In genomic region chr20:23361108-23361650, GRCh38 we compare ENCODE assay signal across 9 cellular contexts. TPM values are rescaled to one million over a fixed set of nuclear protein-coding genes. Genes with fewer than 3 reads are reported as not detected.
A peak's percentile ranks its signal among the peaks of the same experiment; 100 is the strongest.
DNase-seq lines count a peak whose midpoint lies in the region; ATAC-seq, FAIRE-seq and TF ChIP-seq lines count a peak whose summit lies in the region.
"Had no signal": no experiment of that assay in that cellular context is flagged by ENCODE, and none has a peak within 500 bp of the region (broad histone marks: within the 10 kb centered on the region; RNA-seq: fewer than 3 reads in every experiment).

No MANE protein-coding gene starts in this region.

- 7% methylated on average over 24 of the region's 27 CpGs; no CpG with 5 or more reads in 1 of the 2 experiments for WGBS in H1 (ENCODE audit: extremely low coverage in 1 of 2, insufficient coverage in 1 of 2, insufficient read length in 1 of 2, insufficient replicate concordance in 2 of 2, low coverage in 1 of 2, low lambda C conversion rate in 2 of 2, missing lambda C conversion rate in 1 of 2), 2 experiments

- peak overlapping the region; percentile 86 for H4K91ac ChIP-seq in H1 (replicated peaks; ENCODE audit: insufficient read length, low read length)

- no peak overlapping the region for H2BK20ac ChIP-seq in H1 (ENCODE audit: low read length)

- no peak overlapping the region for H2AK5ac ChIP-seq in H1 (ENCODE audit: low read depth, low read length)

- H2AFZ ChIP-seq in PC-9 (peak overlapping the region; percentile 89), H1 (ENCODE audit: low read length) (no peak overlapping the region)

- peak overlapping the region; percentile 95 for H4K8ac ChIP-seq in H1 (ENCODE audit: extremely low read depth, insufficient read depth, low read length)

- H3K27ac ChIP-seq in PC-9 (peak overlapping the region; percentile 89), H1 (ENCODE audit: low read depth, low read length) (peak overlapping the region; percentile 91), muscle layer of colon (ENCODE audit: low read depth, low read length) (peak overlapping the region; percentile 92)

- H3K79me2 ChIP-seq in PC-9 (ENCODE audit: low read depth) (peaks cover 39% of the 10 kb centered on the region), H1 (ENCODE audit: control insufficient read depth in 1 of 2, insufficient read depth in 2 of 2, low read length in 2 of 2) (peaks cover 0 to 36% of the 10 kb centered on the region in 2 experiments; a peak in 3 of 4 replicates)

- peak overlapping the region; percentile 84 for H2BK5ac ChIP-seq in H1 (ENCODE audit: low read depth, low read length)

- FAIRE-seq in H1 (lab: Jason Lieb, UNC): no peak
- FAIRE-seq: A204.1 had no signal

- BruUV-seq in PC-9 (replicated peaks; lab: Mats Ljungman, UMichigan): TSS peak; percentile 66

- H3K27me3 ChIP-seq in PC-9 (ENCODE audit: insufficient read depth, low read depth) (no peaks in the 10 kb centered on the region), H1 (replicated peaks in 1 of 4; ENCODE audit: control insufficient read depth in 3 of 4, extremely low read depth in 1 of 4, insufficient read depth in 3 of 4, low read length in 3 of 4) (no peaks in the 10 kb centered on the region), muscle layer of colon (ENCODE audit: control insufficient read depth in 1 of 2, insufficient read depth in 2 of 2, low read length in 2 of 2) (no peaks in the 10 kb centered on the region)

- peak overlapping the region; percentile 74 to 90 (median 84) for H3K9ac ChIP-seq in H1 (replicated peaks in 1 of 4; ENCODE audit: extremely low read depth in 1 of 4, low read depth in 3 of 4, low read length in 3 of 4)
- H3K9ac ChIP-seq in muscle layer of colon (ENCODE audit: low read length): peak overlapping the region; percentile 89

- peak overlapping the region; percentile 94 for H4K5ac ChIP-seq in H1 (ENCODE audit: insufficient read length, low read depth, low read length)

- H2BK12ac ChIP-seq in H1 (ENCODE audit: low read depth, low read length): no peak overlapping the region; the same call in 1 of the 2 replicates

- H3K79me1 ChIP-seq in H1 (ENCODE audit: low read depth, low read length): peaks cover 10% of the 10 kb centered on the region

- peak overlapping the region; percentile 76 for H3K4me3 ChIP-seq in PC-9
- peak overlapping the region; percentile 62 to 91 (median 82) for H3K4me3 ChIP-seq in H1 (ENCODE audit: extremely low read depth in 1 of 4, insufficient read depth in 2 of 4, low read depth in 3 of 4, low read length in 4 of 4)
- H3K4me3 ChIP-seq in muscle layer of colon (ENCODE audit: low read depth in 1 of 2, low read length in 2 of 2): peak overlapping the region; percentile 67 to 75

- TF ChIP-seq EP300 in H1 (IDR thresholded peaks at IDR 0.05; ENCODE audit: borderline replicate concordance in 1 of 2, low read depth in 2 of 2, low read length in 2 of 2): no peak

- intact Hi-C loops in PC-9 (cut with micrococcal nuclease; ENCODE audit: unreplicated experiment): no loop called here

- TF ChIP-seq POLR2A in H1 (IDR thresholded peaks at IDR 0.05; ENCODE audit: control extremely low read depth in 1 of 2, low read depth in 2 of 2, low read length in 2 of 2): no peak

- H3K36me3 ChIP-seq in PC-9 (ENCODE audit: low read depth) (no peaks in the 10 kb centered on the region), H1 (ENCODE audit: control insufficient read depth in 2 of 4, insufficient read depth in 4 of 4, low read length in 3 of 4) (peaks cover 4 to 11% (median 7%) of the 10 kb centered on the region in 4 experiments; a peak in 4 of 8 replicates), muscle layer of colon (ENCODE audit: insufficient read depth, low read length) (peaks cover 12% of the 10 kb centered on the region)

- H3K23me2 ChIP-seq in H1 (ENCODE audit: low read depth, low read length): peaks cover 15% of the 10 kb centered on the region; the same call in 1 of the 2 replicates

- H3K4me2 ChIP-seq in PC-9 (peak overlapping the region; percentile 92), H1 (ENCODE audit: insufficient read depth in 1 of 2, low read depth in 2 of 2, low read length in 2 of 2) (peak overlapping the region; percentile 80 to 84)

- no peak overlapping the region for H2BK120ac ChIP-seq in H1 (replicated peaks; ENCODE audit: low read depth, low read length)

- H3K18ac ChIP-seq in H1 (ENCODE audit: extremely low read depth, low read length): peak overlapping the region; percentile 19

- no peak overlapping the region for H3K14ac ChIP-seq in H1 (ENCODE audit: insufficient read length)

- peaks cover 39% of the 10 kb centered on the region for H3K4me1 ChIP-seq in PC-9 (replicated peaks; ENCODE audit: insufficient read depth)
- H3K4me1 ChIP-seq in H1 (replicated peaks in 1 of 4; ENCODE audit: control insufficient read depth in 3 of 4, insufficient read depth in 4 of 4, low read length in 3 of 4): peaks cover 2 to 12% (median 7%) of the 10 kb centered on the region in 4 experiments; a peak in 6 of 7 replicates
- H3K4me1 ChIP-seq in muscle layer of colon (ENCODE audit: insufficient read depth, low read length): peaks cover 44% of the 10 kb centered on the region

- TF ChIP-seq CTCF in PC-9 (conservative IDR thresholded peaks at IDR 0.05): no peak
- no peak for TF ChIP-seq CTCF in H1 (IDR thresholded peaks at IDR 0.05; ENCODE audit: control extremely low read depth in 1 of 3, insufficient read depth in 1 of 3, low read depth in 1 of 3, low read length in 3 of 3)

- peak overlapping the region; percentile 67 for H3K56ac ChIP-seq in H1 (replicated peaks; ENCODE audit: insufficient read length, low read depth, low read length)

- H3K23ac ChIP-seq in H1 (ENCODE audit: insufficient read length): no peak overlapping the region

- TF ChIP-seq RAD21 in H1 (IDR thresholded peaks at IDR 0.05 in 1 of 2, conservative IDR thresholded peaks at IDR 0.05 in 1 of 2; ENCODE audit: low read depth in 2 of 2, low read length in 2 of 2): no peak

- H3K4ac ChIP-seq in H1 (replicated peaks; ENCODE audit: insufficient read length, low read depth, low read length): peak overlapping the region; percentile 76

- no peaks in the 10 kb centered on the region for H3K9me2 ChIP-seq in PC-9 (ENCODE audit: insufficient read depth)

- 0 out of 2 replicates have a peak, but pooled peaks cover 5% of the 10 kb centered on the region for H4K20me1 ChIP-seq in PC-9 (ENCODE audit: insufficient read depth)
- H4K20me1 ChIP-seq in H1 (replicated peaks in 1 of 2; ENCODE audit: control insufficient read depth in 1 of 2, insufficient read depth in 2 of 2, low read length in 2 of 2): peaks cover 10 to 15% of the 10 kb centered on the region in 2 experiments

- H2BK15ac ChIP-seq in H1 (ENCODE audit: low read length): no peak overlapping the region

- DNase-seq in DMS 273 (lab: John Stamatoyannopoulos, UW; ENCODE audit: unreplicated experiment): peak; percentile 61
- no peak for DNase-seq in DMS 273 treated with DMSO at 0.1 percent for 48 hours (lab: John Stamatoyannopoulos, UW)
- DNase-seq in PC-9: peak in 1 of 2 experiments; percentile 61
- no peak for DNase-seq in H1 (ENCODE audit: low read depth in 1 of 2, low spot score in 2 of 2)
- DNase-seq in stimulated activated CD4-positive, alpha-beta T cell treated with anti-CD3 and anti-CD28 coated beads, Interleukin-15, amount 100 ng/mL, for 24 hours: no peak
- DNase-seq in mucosa of gallbladder (ENCODE audit: low spot score): no peak

- H3K9me3 ChIP-seq in PC-9 (ENCODE audit: insufficient read depth, low read depth): no peaks in the 10 kb centered on the region
- H3K9me3 ChIP-seq in H1 (ENCODE audit: insufficient read depth in 2 of 2, low read depth in 1 of 2, low read length in 1 of 2): no peaks in the 10 kb centered on the region
- H3K9me3 ChIP-seq in muscle layer of colon (ENCODE audit: low read length): no peaks in the 10 kb centered on the region

- H3F3A ChIP-seq in PC-9 (ENCODE audit: insufficient read depth, low read depth): peaks cover 24% of the 10 kb centered on the region

- no peak for ATAC-seq in GM19023 (IDR thresholded peaks at IDR 0.05; ENCODE audit: unreplicated experiment)

- POLR2A ChIA-PET in PC-9 (lab: Charles Lee; ENCODE audit: unreplicated experiment) (interaction anchor here (0.6 kb wide), 1 partner anchor 965 kb away, joined by 3 read pairs; no protein-coding TSS in a partner anchor), H1 (lab: Charles Lee; ENCODE audit: partially characterized antibody) (interaction anchor here (0.8 to 1.6 kb wide), 4 partner anchors 9 to 16 kb away, joined by 3 read pairs; partner anchors contain the start of gene NXT1)

- CTCF ChIA-PET in PC-9 (lab: Charles Lee): no interaction called here
- CTCF ChIA-PET in H1 (lab: Charles Lee; ENCODE audit: partially characterized antibody): no interaction called here

TF ChIP-seq in H1, 55 proteins besides CTCF, POLR2A, EP300 and RAD21:
- TF ChIP-seq CHD1 (IDR thresholded peaks at IDR 0.05; ENCODE audit: low read depth, low read length) (no peak), CEBPB (IDR thresholded peaks at IDR 0.05; ENCODE audit: low read depth, low read length) (peak; percentile 49; the same call in 1 of the 2 replicates)

RNA-seq across cellular contexts. Expression of gene GZF1, which starts 0.8 kb away (rescaled TPM):
- total RNA-seq in PC-9 (2021) (8.1 and 11.1 TPM in 2 replicates), mucosa of gallbladder (13.0 TPM)
- total RNA-seq in H1 (2021; fragmentation: NEBNext Ultra II Directional; extraction: Animal tissue kit (Norgen Biotek cat#: 25700)): 11.9 and 14.5 TPM in 2 replicates
- polyA plus RNA-seq in H1 (2011; rRNA removed): 8.2 and 16.2 TPM in 2 replicates
- polyA plus RNA-seq in H1 (2011; cell fraction: cytosol; rRNA removed): 15.2 TPM
- polyA plus RNA-seq in H1 (2011; cell fraction: nucleus; rRNA removed): 51.0 TPM
- 7.7 to 14.7 TPM (median 10.5 TPM) in 4 replicates for polyA plus RNA-seq in H1 (2012, experiment 1 of 2)
- polyA plus RNA-seq in H1 (2012, experiment 2 of 2): 1.1 TPM
- polyA plus RNA-seq in H1 (2013, experiment 1 of 2): 4.6 TPM
- 4.8 TPM for polyA plus RNA-seq in H1 (2013, experiment 2 of 2)
- polyA minus RNA-seq in H1 (2011; rRNA and poly(A)+ RNA removed): 56.7 and 63.7 TPM in 2 replicates
- polyA minus RNA-seq in H1 (2011; cell fraction: cytosol; rRNA and poly(A)+ RNA removed): 13.9 TPM
- 40.3 TPM for polyA minus RNA-seq in H1 (2011; cell fraction: nucleus; rRNA and poly(A)+ RNA removed)

RNA-seq across cellular contexts. Expression of gene NXT1, which starts 10.6 kb away (rescaled TPM):
- 29.8 and 30.9 TPM in 2 replicates for total RNA-seq in PC-9 (2021)
- 20.4 and 23.1 TPM in 2 replicates for total RNA-seq in H1 (2021; fragmentation: NEBNext Ultra II Directional; extraction: Animal tissue kit (Norgen Biotek cat#: 25700))
- 24.3 and 26.5 TPM in 2 replicates for polyA plus RNA-seq in H1 (2011; rRNA removed)
- polyA plus RNA-seq in H1 (2011; cell fraction: cytosol; rRNA removed): 24.9 TPM
- polyA plus RNA-seq in H1 (2011; cell fraction: nucleus; rRNA removed): 19.2 TPM
- polyA plus RNA-seq in H1 (2012, experiment 1 of 2): 15.1 to 22.8 TPM (median 18.6 TPM) in 4 replicates
- polyA plus RNA-seq in H1 (2012, experiment 2 of 2): 26.4 TPM
- 23.3 TPM for polyA plus RNA-seq in H1 (2013, experiment 1 of 2)
- polyA plus RNA-seq in H1 (2013, experiment 2 of 2): 22.5 TPM
- 13.0 and 14.3 TPM in 2 replicates for polyA minus RNA-seq in H1 (2011; rRNA and poly(A)+ RNA removed)
- 9.3 TPM for polyA minus RNA-seq in H1 (2011; cell fraction: cytosol; rRNA and poly(A)+ RNA removed)
- 7.2 TPM for polyA minus RNA-seq in H1 (2011; cell fraction: nucleus; rRNA and poly(A)+ RNA removed)
- total RNA-seq in mucosa of gallbladder: 10.5 TPM
